ENCODE assay signal across 2 cellular contexts in genomic region chr17:5183410-5183793, GRCh38.
TF ChIP-seq lines count a peak whose summit lies in the region.

No MANE protein-coding gene starts in this region.

TF ChIP-seq in liver, 16 proteins besides CTCF, POLR2A, EP300 and RAD21:
- TF ChIP-seq YY1 (IDR thresholded peaks at IDR 0.05) (no peak), EGR1 (IDR thresholded peaks at IDR 0.05; ENCODE audit: low read depth in 2 of 2) (no peak), FOXA2 (IDR thresholded peaks at IDR 0.05) (no peak), NR2F2 (IDR thresholded peaks at IDR 0.05) (no peak), JUND (IDR thresholded peaks at IDR 0.05) (no peak), HNF4A (conservative IDR thresholded peaks at IDR 0.05) (no peak), ZBTB33 (IDR thresholded peaks at IDR 0.05) (no peak), SP1 (IDR thresholded peaks at IDR 0.05) (no peak), TAF1 (conservative IDR thresholded peaks at IDR 0.05) (no peak), REST (IDR thresholded peaks at IDR 0.05) (no peak), FOXA1 (IDR thresholded peaks at IDR 0.05) (no peak), ATF3 (IDR thresholded peaks at IDR 0.05) (no peak), GABPA (IDR thresholded peaks at IDR 0.05 in 1 of 2, conservative IDR thresholded peaks at IDR 0.05 in 1 of 2) (no peak), HNF4G (IDR thresholded peaks at IDR 0.05) (no peak), MAX (IDR thresholded peaks at IDR 0.05) (no peak), RXRA (IDR thresholded peaks at IDR 0.05) (no peak)

TF ChIP-seq in HepG2, 621 proteins besides CTCF, POLR2A, EP300 and RAD21:
- TF ChIP-seq ZFP82 (CRISPR knock-in tag; IDR thresholded peaks at IDR 0.05; ENCODE audit: borderline replicate concordance) (no peak), ZNF136 (CRISPR knock-in tag; IDR thresholded peaks at IDR 0.05; ENCODE audit: low read depth) (no peak), BRF2 (CRISPR knock-in tag; IDR thresholded peaks at IDR 0.05) (no peak), ZIK1 (CRISPR knock-in tag; IDR thresholded peaks at IDR 0.05; ENCODE audit: borderline replicate concordance, low read depth) (no peak), TFDP2 (CRISPR knock-in tag; IDR thresholded peaks at IDR 0.05) (no peak), CREB1 (IDR thresholded peaks at IDR 0.05) (no peak), CREB1 (CRISPR knock-in tag; IDR thresholded peaks at IDR 0.05) (no peak), SKI (IDR thresholded peaks at IDR 0.05; ENCODE audit: partially characterized antibody) (no peak), ARNT (IDR thresholded peaks at IDR 0.05) (no peak), ZNF670 (CRISPR knock-in tag; IDR thresholded peaks at IDR 0.05; ENCODE audit: borderline replicate concordance) (no peak), PRDM4 (CRISPR knock-in tag; IDR thresholded peaks at IDR 0.05; ENCODE audit: borderline replicate concordance) (no peak), ZNF792 (CRISPR knock-in tag; IDR thresholded peaks at IDR 0.05) (no peak), TRIM24 (CRISPR knock-in tag; IDR thresholded peaks at IDR 0.05) (no peak), CBX5 (CRISPR knock-in tag; IDR thresholded peaks at IDR 0.05; ENCODE audit: borderline replicate concordance) (no peak), ZNF580 (CRISPR knock-in tag; IDR thresholded peaks at IDR 0.05; ENCODE audit: borderline replicate concordance, low read depth) (no peak), MIXL1 (CRISPR knock-in tag; IDR thresholded peaks at IDR 0.05) (no peak), GMEB1 (CRISPR knock-in tag; IDR thresholded peaks at IDR 0.05; ENCODE audit: borderline replicate concordance) (no peak), SRSF1 (optimal IDR thresholded peaks at IDR 0.05; ENCODE audit: low read depth, low read length) (no peak), SKIL (CRISPR knock-in tag; IDR thresholded peaks at IDR 0.05; ENCODE audit: borderline replicate concordance) (no peak), ZNF337 (CRISPR knock-in tag; IDR thresholded peaks at IDR 0.05; ENCODE audit: borderline replicate concordance, low read depth) (no peak), ZHX2 (IDR thresholded peaks at IDR 0.05; ENCODE audit: low read depth) (no peak), ZHX2 (CRISPR knock-in tag; IDR thresholded peaks at IDR 0.05; ENCODE audit: borderline replicate concordance) (no peak)
TF ChIP-seq in HepG2: peak in this region for 0.
